ENCODE assay signal across 12 cellular contexts in genomic region chr6:129331450-129332138, GRCh38.
DNase-seq lines count a peak whose midpoint lies in the region.
"Had no signal": no experiment of that assay in that cellular context is flagged by ENCODE, and none has a peak within 500 bp of the region (broad histone marks: within the 10 kb centered on the region; RNA-seq: fewer than 3 reads in every experiment).

No MANE protein-coding gene starts in this region.

- no peaks in the 10 kb centered on the region for H3K4me1 Mint-ChIP-seq in activated naive CD8-positive, alpha-beta T cell treated with anti-CD3 and anti-CD28 coated beads for 36 hours
- H3K4me1 Mint-ChIP-seq: activated CD4-positive, alpha-beta T cell treated with anti-CD3 and anti-CD28 coated beads for 36 hours; activated naive CD8-positive, alpha-beta T cell treated with anti-CD3 and anti-CD28 coated beads, Interleukin-2, amount 10 ng/mL, durations not matched to agents 7 days and 5 days had no signal

- no peaks in the 10 kb centered on the region for H3K9me3 Mint-ChIP-seq in activated naive CD8-positive, alpha-beta T cell treated with anti-CD3 and anti-CD28 coated beads for 36 hours
- H3K9me3 Mint-ChIP-seq: activated naive CD8-positive, alpha-beta T cell treated with anti-CD3 and anti-CD28 coated beads, Interleukin-2, amount 10 ng/mL, durations not matched to agents 7 days and 5 days had no signal

- H3K27me3 Mint-ChIP-seq in activated naive CD8-positive, alpha-beta T cell treated with anti-CD3 and anti-CD28 coated beads for 36 hours = peaks cover 15% of the 10 kb centered on the region
- H3K27me3 Mint-ChIP-seq: activated CD4-positive, alpha-beta T cell treated with anti-CD3 and anti-CD28 coated beads for 36 hours; progenitor cell of endocrine pancreas had no signal

- DNase-seq in A172 (ENCODE audit: low spot score) = peak; percentile 31
- peak; percentile 78 for DNase-seq in HCEC 1CT
- DNase-seq in amniotic epithelial cell (ENCODE audit: low read depth) = peak; percentile 36
- DNase-seq in foreskin melanocyte = peak; percentile 16
- DNase-seq in activated T-cell treated with anti-CD3 and anti-CD28 coated beads, Interleukin-2, amount 50 U/mL, for 48 hours = no peak
- no peak for DNase-seq in NCI-H2227 treated with DMSO at 0.1 percent for 48 hours (lab: John Stamatoyannopoulos, UW)
- DNase-seq in epidermal melanocyte (ENCODE audit: insufficient read length, low spot score) = no peak
- DNase-seq in activated naive CD8-positive, alpha-beta T cell treated with anti-CD3 and anti-CD28 coated beads for 36 hours = no peak
- DNase-seq: activated CD4-positive, alpha-beta T cell treated with anti-CD3 and anti-CD28 coated beads for 36 hours; activated naive CD8-positive, alpha-beta T cell treated with anti-CD3 and anti-CD28 coated beads, Interleukin-2, amount 10 ng/mL, durations not matched to agents 7 days and 5 days; MG63 had no signal

- H3K36me3 Mint-ChIP-seq in activated naive CD8-positive, alpha-beta T cell treated with anti-CD3 and anti-CD28 coated beads for 36 hours = no peaks in the 10 kb centered on the region
- H3K36me3 Mint-ChIP-seq: activated naive CD8-positive, alpha-beta T cell treated with anti-CD3 and anti-CD28 coated beads, Interleukin-2, amount 10 ng/mL, durations not matched to agents 7 days and 5 days had no signal

- no peak overlapping the region for H3K27ac Mint-ChIP-seq in activated naive CD8-positive, alpha-beta T cell treated with anti-CD3 and anti-CD28 coated beads for 36 hours
- H3K27ac Mint-ChIP-seq: activated CD4-positive, alpha-beta T cell treated with anti-CD3 and anti-CD28 coated beads for 36 hours; activated naive CD8-positive, alpha-beta T cell treated with anti-CD3 and anti-CD28 coated beads, Interleukin-2, amount 10 ng/mL, durations not matched to agents 7 days and 5 days; progenitor cell of endocrine pancreas had no signal

- no peak overlapping the region for H3K4me3 Mint-ChIP-seq in activated naive CD8-positive, alpha-beta T cell treated with anti-CD3 and anti-CD28 coated beads for 36 hours
- H3K4me3 Mint-ChIP-seq: activated CD4-positive, alpha-beta T cell treated with anti-CD3 and anti-CD28 coated beads for 36 hours; activated naive CD8-positive, alpha-beta T cell treated with anti-CD3 and anti-CD28 coated beads, Interleukin-2, amount 10 ng/mL, durations not matched to agents 7 days and 5 days had no signal

Comparison
In these comparisons a context has a peak if more than half of its experiments do, and no peak if none do; other contexts are left out.
1. DNase-seq: peak in A172 (single experiment), HCEC 1CT (single experiment), amniotic epithelial cell (single experiment) and foreskin melanocyte (single experiment); none in activated T-cell treated with anti-CD3 and anti-CD28 coated beads, Interleukin-2, amount 50 U/mL, for 48 hours (0 of 2), NCI-H2227 treated with DMSO at 0.1 percent for 48 hours (single experiment), epidermal melanocyte (single experiment) and activated naive CD8-positive, alpha-beta T cell treated with anti-CD3 and anti-CD28 coated beads for 36 hours (single experiment).